22 cellular contexts compared by ENCODE assay signal in the genomic region with DNA sequence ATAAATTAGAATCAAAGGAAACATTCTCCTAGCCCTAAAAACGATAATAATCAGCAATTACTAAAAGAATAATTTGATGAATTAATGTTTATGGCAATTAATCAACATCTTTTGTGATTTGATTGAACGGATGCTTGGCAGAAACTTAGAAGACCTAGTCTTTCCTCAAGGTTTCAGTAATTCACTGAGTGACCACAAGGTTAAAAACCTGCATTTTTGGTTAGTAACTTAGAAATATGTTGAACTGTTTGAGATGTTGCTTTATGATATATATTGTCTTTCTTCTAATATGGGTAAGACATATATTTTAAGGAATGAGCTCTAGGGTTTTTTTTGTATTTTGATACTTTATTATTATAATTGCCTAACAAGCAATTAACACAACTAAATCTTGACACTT.
DNase-seq lines count a peak whose midpoint lies in the region; ATAC-seq and TF ChIP-seq lines count a peak whose summit lies in the region.
"Had no signal": no experiment of that assay in that cellular context is flagged by ENCODE, and none has a peak within 500 bp of the region (broad histone marks: within the 10 kb centered on the region; RNA-seq: fewer than 3 reads in every experiment).

No MANE protein-coding gene starts in this region.

- TF ChIP-seq CTCF in SK-N-SH (IDR thresholded peaks at IDR 0.05) (peak; percentile 17; the same call in 1 of the 2 replicates), chondrocyte (IDR thresholded peaks at IDR 0.05) (peak; percentile 38), neural progenitor cell (IDR thresholded peaks at IDR 0.05) (peak; percentile 19)

- no peaks in the 10 kb centered on the region for H3K4me1 Mint-ChIP-seq in chondrocyte (ENCODE audit: low read depth)
- H3K4me1 Mint-ChIP-seq in neural progenitor cell: no peaks in the 10 kb centered on the region
- H3K4me1 Mint-ChIP-seq: CD4-positive, alpha-beta memory T cell had no signal

- no peaks in the 10 kb centered on the region for H3K36me3 ChIP-seq in SK-N-SH (replicated peaks in 1 of 2; ENCODE audit: control insufficient read depth in 1 of 2, insufficient read depth in 2 of 2, low read length in 1 of 2)
- H3K36me3 ChIP-seq in neural progenitor cell: no peaks in the 10 kb centered on the region
- H3K36me3 ChIP-seq: BLaER1 treated with 17β-estradiol and CSF1 and Interleukin-3, amounts not matched to agents 10 nM and 100 nM; MG63 had no signal

- H3K27ac Mint-ChIP-seq in chondrocyte (ENCODE audit: unreplicated experiment) (no peak overlapping the region), neural progenitor cell (no peak overlapping the region)
- H3K27ac Mint-ChIP-seq: CD4-positive, alpha-beta memory T cell had no signal

- WGBS in SK-N-SH (ENCODE audit: low lambda C conversion rate): 16% methylated on average over 2 of the region's 2 CpGs

- H3K36me3 Mint-ChIP-seq in chondrocyte (ENCODE audit: low read depth): peaks cover 2% of the 10 kb centered on the region
- H3K36me3 Mint-ChIP-seq in neural progenitor cell: no peaks in the 10 kb centered on the region
- H3K36me3 Mint-ChIP-seq: CD4-positive, alpha-beta memory T cell had no signal

- H3K27ac ChIP-seq in SK-N-SH (ENCODE audit: low read depth in 2 of 2, low read length in 1 of 2) (no peak overlapping the region), neural progenitor cell (no peak overlapping the region)
- H3K27ac ChIP-seq: BLaER1 treated with 17β-estradiol and CSF1 and Interleukin-3, amounts not matched to agents 10 nM and 100 nM; RWPE1 had no signal

- TF ChIP-seq RAD21 in SK-N-SH (IDR thresholded peaks at IDR 0.05; ENCODE audit: low read length): no peak

- H3K27me3 Mint-ChIP-seq in chondrocyte (ENCODE audit: low read depth) (no peaks in the 10 kb centered on the region), neural progenitor cell (ENCODE audit: insufficient read depth, low read depth) (no peaks in the 10 kb centered on the region)
- H3K27me3 Mint-ChIP-seq: CD4-positive, alpha-beta memory T cell had no signal

- no peaks in the 10 kb centered on the region for H3K9me2 ChIP-seq in SK-N-SH

- H3K9me3 ChIP-seq in SK-N-SH (no peaks in the 10 kb centered on the region), neural progenitor cell (ENCODE audit: low read depth) (no peaks in the 10 kb centered on the region)
- H3K9me3 ChIP-seq: MG63 had no signal

- H3K4me2 ChIP-seq in SK-N-SH (no peak overlapping the region), neural progenitor cell (no peak overlapping the region)
- H3K4me2 ChIP-seq: BLaER1 treated with 17β-estradiol and CSF1 and Interleukin-3, amounts not matched to agents 10 nM and 100 nM had no signal

- no peak for DNase-seq in SK-N-SH
- no peak for DNase-seq in chondrocyte (ENCODE audit: low spot score)
- DNase-seq in neural progenitor cell (ENCODE audit: low spot score): no peak
- DNase-seq in iPS-NIHi11 (ENCODE audit: low spot score): no peak
- DNase-seq in central memory CD4-positive, alpha-beta T cell: no peak
- DNase-seq in NCI-H2029 (lab: John Stamatoyannopoulos, UW): no peak
- DNase-seq: CD4-positive, alpha-beta memory T cell; COR-L47; DMS79; EL; GF-D8; H7; IMR-90; KG1; MG63; NCI-H2029 treated with DMSO at 0.1 percent for 48 hours; NCI-H526 treated with DMSO at 0.1 percent for 48 hours; SHP77 had no signal

- H3K4me1 ChIP-seq in SK-N-SH (ENCODE audit: control insufficient read depth in 1 of 2, insufficient read depth in 2 of 2, low read depth in 1 of 2, low read length in 1 of 2): no peaks in the 10 kb centered on the region
- no peaks in the 10 kb centered on the region for H3K4me1 ChIP-seq in neural progenitor cell
- H3K4me1 ChIP-seq: BLaER1 treated with 17β-estradiol and CSF1 and Interleukin-3, amounts not matched to agents 10 nM and 100 nM had no signal

- no peak overlapping the region for H3K4me3 ChIP-seq in SK-N-SH (ENCODE audit: low read depth in 2 of 2, low read length in 1 of 2)
- H3K4me3 ChIP-seq in neural progenitor cell: no peak overlapping the region
- H3K4me3 ChIP-seq: BLaER1 treated with 17β-estradiol and CSF1 and Interleukin-3, amounts not matched to agents 10 nM and 100 nM; MG63 had no signal

- H3K27me3 ChIP-seq in SK-N-SH (ENCODE audit: insufficient read depth) (no peaks in the 10 kb centered on the region), neural progenitor cell (no peaks in the 10 kb centered on the region)
- H3K27me3 ChIP-seq: BLaER1 treated with 17β-estradiol and CSF1 and Interleukin-3, amounts not matched to agents 10 nM and 100 nM; MG63 had no signal

- peaks cover 8% of the 10 kb centered on the region for H3K9me3 Mint-ChIP-seq in chondrocyte (ENCODE audit: low read depth)
- peaks cover 8% of the 10 kb centered on the region for H3K9me3 Mint-ChIP-seq in neural progenitor cell

- H2AFZ ChIP-seq in SK-N-SH (ENCODE audit: low read depth): no peak overlapping the region
- no peak overlapping the region for H2AFZ ChIP-seq in neural progenitor cell (replicated peaks)

- H3F3A ChIP-seq in SK-N-SH (replicated peaks; ENCODE audit: insufficient read depth): no peaks in the 10 kb centered on the region
- no peaks in the 10 kb centered on the region for H3F3A ChIP-seq in neural progenitor cell (ENCODE audit: low read depth)

- ATAC-seq in SK-N-SH treated with all-trans-retinoic acid at 6 μM for 48 hours (no peak), HG02678 (IDR thresholded peaks at IDR 0.05; ENCODE audit: unreplicated experiment) (no peak)

- no peak for TF ChIP-seq EP300 in SK-N-SH (IDR thresholded peaks at IDR 0.05; ENCODE audit: borderline replicate concordance in 1 of 2, low read depth in 1 of 2, low read length in 1 of 2)

- POLR2A ChIA-PET in SK-N-SH (lab: Yijun Ruan, JAX): no interaction called here

- H3K9ac ChIP-seq in SK-N-SH (no peak overlapping the region), neural progenitor cell (no peak overlapping the region)
- H3K9ac ChIP-seq: BLaER1 treated with 17β-estradiol and CSF1 and Interleukin-3, amounts not matched to agents 10 nM and 100 nM had no signal

- H3K79me2 ChIP-seq in SK-N-SH (ENCODE audit: insufficient read depth) (no peaks in the 10 kb centered on the region), neural progenitor cell (ENCODE audit: low read depth) (no peaks in the 10 kb centered on the region)

- H3K4me3 Mint-ChIP-seq in chondrocyte (ENCODE audit: unreplicated experiment) (no peak overlapping the region), neural progenitor cell (no peak overlapping the region)
- H3K4me3 Mint-ChIP-seq: CD4-positive, alpha-beta memory T cell had no signal

- CTCF ChIA-PET in SK-N-SH (lab: Yijun Ruan, JAX): interaction anchor here (1.3 to 1.9 kb wide), 2 partner anchors 9 to 13 kb away, joined by 4 to 5 read pairs; no protein-coding TSS in a partner anchor

- H4K20me1 ChIP-seq in SK-N-SH (ENCODE audit: insufficient read depth): no peaks in the 10 kb centered on the region
- no peaks in the 10 kb centered on the region for H4K20me1 ChIP-seq in neural progenitor cell (ENCODE audit: low read depth)
- H4K20me1 ChIP-seq: BLaER1 treated with 17β-estradiol and CSF1 and Interleukin-3, amounts not matched to agents 10 nM and 100 nM had no signal

TF ChIP-seq in SK-N-SH, 30 proteins besides CTCF, POLR2A, EP300 and RAD21 (continues in another document):
- TF ChIP-seq NRF1 (IDR thresholded peaks at IDR 0.05; ENCODE audit: low read depth, low read length): no peak

TF ChIP-seq in SK-N-SH treated with all-trans-retinoic acid at 6 μM for 48 hours, 23 proteins besides CTCF, POLR2A, EP300 and RAD21:
- TF ChIP-seq ZFP3 (CRISPR knock-in tag; IDR thresholded peaks at IDR 0.05): no peak
